8 cellular contexts compared by ENCODE assay signal in genomic region chr1:20486457-20487235, GRCh38. TPM values are rescaled to one million over a fixed set of nuclear protein-coding genes. Genes with fewer than 3 reads are reported as not detected.
DNase-seq lines count a peak whose midpoint lies in the region; ATAC-seq and TF ChIP-seq lines count a peak whose summit lies in the region.

No MANE protein-coding gene starts in this region.

- intact Hi-C loops in CD4-positive, alpha-beta T cell (cut with DNase I, micrococcal nuclease) = loop anchor here in 1 of 2 experiments (1.0 kb wide), 1 partner anchor 605 kb away; no protein-coding TSS in a partner anchor
- intact Hi-C loops in activated B cell treated with CpG ODN at 0.5 μM for 24 hours (cut with micrococcal nuclease) = no loop called here

- no peak for DNase-seq in CD4-positive, alpha-beta T cell
- peak; percentile 43 for DNase-seq in LoVo (ENCODE audit: low spot score)
- peak; percentile 41 for DNase-seq in activated B cell treated with CpG ODN at 0.5 μM for 24 hours
- peak; percentile 50 for DNase-seq in fibroblast of the aortic adventitia (ENCODE audit: low read depth)
- no peak for DNase-seq in natural killer cell treated with Interleukin-12 subunit alpha and Interleukin-12 subunit beta and Interleukin-15 and Interleukin-18, amount 100 ng/mL, for 72 hours (ENCODE audit: low spot score)
- no peak for DNase-seq in KG1 (lab: John Stamatoyannopoulos, UW)
- DNase-seq in effector CD8-positive, alpha-beta T cell (lab: John Stamatoyannopoulos, UW) = no peak

- no peak overlapping the region for H3K27ac ChIP-seq in CD4-positive, alpha-beta T cell (ENCODE audit: low read depth, low read length)

- H3K4me3 Mint-ChIP-seq in CD4-positive, alpha-beta T cell = peak overlapping the region; percentile 86
- peak overlapping the region; percentile 68 for H3K4me3 Mint-ChIP-seq in activated B cell treated with CpG ODN at 0.5 μM for 24 hours
- H3K4me3 Mint-ChIP-seq in natural killer cell treated with Interleukin-12 subunit alpha and Interleukin-12 subunit beta and Interleukin-15 and Interleukin-18, amount 100 ng/mL, for 72 hours = peak overlapping the region; percentile 89

- H3K9me3 Mint-ChIP-seq in CD4-positive, alpha-beta T cell = no peaks in the 10 kb centered on the region
- no peaks in the 10 kb centered on the region for H3K9me3 Mint-ChIP-seq in activated B cell treated with CpG ODN at 0.5 μM for 24 hours
- H3K9me3 Mint-ChIP-seq in natural killer cell treated with Interleukin-12 subunit alpha and Interleukin-12 subunit beta and Interleukin-15 and Interleukin-18, amount 100 ng/mL, for 72 hours = no peaks in the 10 kb centered on the region

- H3K9me3 ChIP-seq in CD4-positive, alpha-beta T cell (ENCODE audit: control insufficient read depth, low read length) = no peaks in the 10 kb centered on the region

- CTCF ChIA-PET in CD4-positive, alpha-beta T cell (lab: Charles Lee) = interaction anchor here (1.0 kb wide), 1 partner anchor 8 kb away, joined by 3 read pairs; no protein-coding TSS in a partner anchor
- CTCF ChIA-PET in activated B cell treated with CpG ODN at 0.5 μM for 24 hours (lab: Charles Lee) = interaction anchor here (1.1 kb wide), 1 partner anchor 8 kb away, joined by 4 read pairs; no protein-coding TSS in a partner anchor

- POLR2A ChIA-PET in CD4-positive, alpha-beta T cell (lab: Charles Lee) = interaction anchor here (1.2 to 1.3 kb wide), 2 partner anchors 21 to 605 kb away, joined by 4 to 10 read pairs; partner anchors contain the start of genes MUL1 and OTUD3
- POLR2A ChIA-PET in activated B cell treated with CpG ODN at 0.5 μM for 24 hours (lab: Charles Lee) = no interaction called here

- no peak for TF ChIP-seq CTCF in CD4-positive, alpha-beta T cell (IDR thresholded peaks at IDR 0.05)
- TF ChIP-seq CTCF in activated B cell treated with CpG ODN at 0.5 μM for 24 hours (IDR thresholded peaks at IDR 0.05) (no peak), fibroblast of the aortic adventitia (IDR thresholded peaks at IDR 0.05; ENCODE audit: insufficient read depth, low read length) (no peak)

- H3K27me3 ChIP-seq in CD4-positive, alpha-beta T cell (ENCODE audit: control insufficient read depth, insufficient read depth, low read length) = peaks cover 42% of the 10 kb centered on the region

- H3K4me1 Mint-ChIP-seq in CD4-positive, alpha-beta T cell (ENCODE audit: low read depth) = peaks cover 17% of the 10 kb centered on the region
- peaks cover 20% of the 10 kb centered on the region for H3K4me1 Mint-ChIP-seq in activated B cell treated with CpG ODN at 0.5 μM for 24 hours
- H3K4me1 Mint-ChIP-seq in natural killer cell treated with Interleukin-12 subunit alpha and Interleukin-12 subunit beta and Interleukin-15 and Interleukin-18, amount 100 ng/mL, for 72 hours (ENCODE audit: low read depth in 2 of 2) = peaks cover 0 to 18% of the 10 kb centered on the region in 2 donors

- peaks cover 50% of the 10 kb centered on the region for H3K27me3 Mint-ChIP-seq in CD4-positive, alpha-beta T cell
- H3K27me3 Mint-ChIP-seq in activated B cell treated with CpG ODN at 0.5 μM for 24 hours = peaks cover 52% of the 10 kb centered on the region
- H3K27me3 Mint-ChIP-seq in natural killer cell treated with Interleukin-12 subunit alpha and Interleukin-12 subunit beta and Interleukin-15 and Interleukin-18, amount 100 ng/mL, for 72 hours = peaks cover 49 to 59% of the 10 kb centered on the region in 2 donors

- H3K27ac Mint-ChIP-seq in CD4-positive, alpha-beta T cell = peak overlapping the region; percentile 60
- H3K27ac Mint-ChIP-seq in activated B cell treated with CpG ODN at 0.5 μM for 24 hours = no peak overlapping the region
- H3K27ac Mint-ChIP-seq in natural killer cell treated with Interleukin-12 subunit alpha and Interleukin-12 subunit beta and Interleukin-15 and Interleukin-18, amount 100 ng/mL, for 72 hours = no peak overlapping the region

- no peaks in the 10 kb centered on the region for H3K36me3 Mint-ChIP-seq in CD4-positive, alpha-beta T cell (ENCODE audit: low read depth)
- no peaks in the 10 kb centered on the region for H3K36me3 Mint-ChIP-seq in activated B cell treated with CpG ODN at 0.5 μM for 24 hours (ENCODE audit: low read depth)
- H3K36me3 Mint-ChIP-seq in natural killer cell treated with Interleukin-12 subunit alpha and Interleukin-12 subunit beta and Interleukin-15 and Interleukin-18, amount 100 ng/mL, for 72 hours = peaks cover 5% of the 10 kb centered on the region

- peak overlapping the region; percentile 79 for H3K4me3 ChIP-seq in fibroblast of the aortic adventitia (ENCODE audit: low read depth, low read length)

- no peak for ATAC-seq in CD4-positive, alpha-beta T cell (ENCODE audit: poor library complexity)
- peak; percentile 16 for ATAC-seq in activated B cell treated with CpG ODN at 0.5 μM for 24 hours (ENCODE audit: low read depth)
- peak; percentile 1 to 3 for ATAC-seq in natural killer cell treated with Interleukin-12 subunit alpha and Interleukin-12 subunit beta and Interleukin-15 and Interleukin-18, amount 100 ng/mL, for 72 hours
- no peak for ATAC-seq in HG03520 (IDR thresholded peaks at IDR 0.05; ENCODE audit: unreplicated experiment)

RNA-seq across cellular contexts. Expression of gene CAMK2N1, which starts 0.6 kb away (rescaled TPM):
- total RNA-seq in CD4-positive, alpha-beta T cell = 1 to 10 TPM; 2.3 TPM
- 0.18 and 0.71 TPM in 2 replicates for total RNA-seq in activated B cell treated with CpG ODN at 0.5 μM for 24 hours
- 5.2 and 28.5 TPM in 2 replicates for total RNA-seq in fibroblast of the aortic adventitia (ENCODE audit: low replicate concordance)
- 1 to 10 TPM; 1.1 to 2.1 TPM for total RNA-seq in natural killer cell treated with Interleukin-12 subunit alpha and Interleukin-12 subunit beta and Interleukin-15 and Interleukin-18, amount 100 ng/mL, for 72 hours

RNA-seq across cellular contexts. Expression of gene MUL1, which starts 21.3 kb away (rescaled TPM):
- 10 to 100 TPM; 17.2 to 17.6 TPM for total RNA-seq in CD4-positive, alpha-beta T cell
- 21.7 TPM in 2 replicates for total RNA-seq in activated B cell treated with CpG ODN at 0.5 μM for 24 hours
- 23.7 and 24.4 TPM in 2 replicates for total RNA-seq in fibroblast of the aortic adventitia (ENCODE audit: low replicate concordance)
- 10 to 100 TPM; 23.3 to 30.6 TPM for total RNA-seq in natural killer cell treated with Interleukin-12 subunit alpha and Interleukin-12 subunit beta and Interleukin-15 and Interleukin-18, amount 100 ng/mL, for 72 hours

Comparison
In these comparisons a context has a peak if more than half of its experiments do, and no peak if none do; other contexts are left out.
1. ATAC-seq: peak in activated B cell treated with CpG ODN at 0.5 μM for 24 hours (single experiment) and natural killer cell treated with Interleukin-12 subunit alpha and Interleukin-12 subunit beta and Interleukin-15 and Interleukin-18, amount 100 ng/mL, for 72 hours (2 of 2); none in CD4-positive, alpha-beta T cell (single experiment) and HG03520 (single experiment).
2. DNase-seq: peak in LoVo (single experiment), activated B cell treated with CpG ODN at 0.5 μM for 24 hours (single experiment) and fibroblast of the aortic adventitia (single experiment); none in CD4-positive, alpha-beta T cell (0 of 10), natural killer cell treated with Interleukin-12 subunit alpha and Interleukin-12 subunit beta and Interleukin-15 and Interleukin-18, amount 100 ng/mL, for 72 hours (single experiment), KG1 (single experiment) and effector CD8-positive, alpha-beta T cell (single experiment).
3. Peak in every context shown above with its lines, with median percentiles within 50 percentile points of each other: H3K4me3 Mint-ChIP-seq.